ENCODE assay signal across 1 cellular context in genomic region chr15:41584636-41585139, GRCh38.
TF ChIP-seq lines count a peak whose summit lies in the region.

No MANE protein-coding gene starts in this region.

TF ChIP-seq in WTC11, 78 proteins besides CTCF, POLR2A, EP300 and RAD21 (continued from another document):
- TF ChIP-seq ATF2 (CRISPR knock-in tag; IDR thresholded peaks at IDR 0.05; ENCODE audit: borderline replicate concordance, low read depth): no peak
- no peak for TF ChIP-seq MYBL2 (CRISPR knock-in tag; IDR thresholded peaks at IDR 0.05)
- TF ChIP-seq NFATC4 (CRISPR knock-in tag; IDR thresholded peaks at IDR 0.05): no peak
- no peak for TF ChIP-seq PRDM15 (CRISPR knock-in tag; IDR thresholded peaks at IDR 0.05)
- no peak for TF ChIP-seq SMAD3 (CRISPR knock-in tag; IDR thresholded peaks at IDR 0.05; ENCODE audit: borderline replicate concordance)
- TF ChIP-seq ERG (CRISPR knock-in tag; IDR thresholded peaks at IDR 0.05): no peak
